8 cellular contexts compared by ENCODE assay signal in the genomic region with DNA sequence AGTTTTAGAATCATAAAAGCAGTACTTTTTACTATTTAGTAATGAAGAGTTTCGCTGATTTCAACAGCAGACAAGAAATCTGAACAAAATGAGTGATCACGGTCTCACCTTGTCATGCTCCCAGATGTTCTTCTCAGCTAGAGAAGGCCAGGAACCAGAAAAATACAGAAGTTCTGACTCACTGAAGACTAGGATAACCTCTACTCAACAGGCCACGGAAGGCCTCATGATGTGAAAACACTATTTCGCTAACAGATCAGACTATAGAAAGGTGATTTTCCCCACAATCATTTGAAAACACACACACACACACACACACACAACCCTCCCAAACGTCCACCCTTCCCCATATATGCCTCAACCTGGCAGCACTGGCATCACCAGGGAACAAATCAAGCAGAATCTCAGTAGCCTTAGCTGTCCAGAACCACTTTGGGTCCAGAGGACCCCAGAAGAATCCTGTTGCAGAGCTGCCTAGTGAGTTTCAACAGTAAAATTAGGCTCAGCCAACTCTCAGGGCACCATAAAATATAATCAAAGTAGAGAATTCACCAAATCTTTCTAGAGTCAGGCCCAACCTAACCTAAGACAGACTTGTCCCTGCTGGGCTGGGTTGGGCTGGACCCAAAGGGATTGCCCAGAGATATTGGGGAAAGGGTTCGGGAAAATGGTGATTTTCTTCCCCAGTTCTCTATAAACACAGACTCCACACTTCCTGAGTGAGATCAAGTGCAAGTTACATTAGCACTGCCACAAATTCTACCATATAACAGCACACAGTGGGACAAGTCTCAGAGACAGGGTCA. TPM values are rescaled to one million over a fixed set of nuclear protein-coding genes. Genes with fewer than 3 reads are reported as not detected.
DNase-seq lines count a peak whose midpoint lies in the region; ATAC-seq, FAIRE-seq and TF ChIP-seq lines count a peak whose summit lies in the region.

No MANE protein-coding gene starts in this region.

- DNase-seq in ACHN (peak; percentile 13), GM19239 (ENCODE audit: insufficient read length, low spot score) (peak; percentile 42), DMS153 treated with DMSO at 0.1 percent for 48 hours (lab: John Stamatoyannopoulos, UW; ENCODE audit: unreplicated experiment) (no peak), kidney (no peak), left cardiac atrium (no peak)
- no peak for DNase-seq in activated naive CD8-positive, alpha-beta T cell treated with anti-CD3 and anti-CD28 coated beads, Interleukin-2, amount 10 ng/mL, durations not matched to agents 7 days and 5 days
- peak; percentile 38 to 45 for DNase-seq in stimulated activated CD4-positive, alpha-beta T cell treated with anti-CD3 and anti-CD28 coated beads, Interleukin-2, amount 100 ng/mL, for 24 hours

- H3K9me3 Mint-ChIP-seq in activated naive CD8-positive, alpha-beta T cell treated with anti-CD3 and anti-CD28 coated beads, Interleukin-2, amount 10 ng/mL, durations not matched to agents 7 days and 5 days: no peaks in the 10 kb centered on the region

- POLR2A ChIA-PET in activated naive CD8-positive, alpha-beta T cell treated with anti-CD3 and anti-CD28 coated beads, Interleukin-2, amount 10 ng/mL, durations not matched to agents 7 days and 5 days (lab: Charles Lee): interaction anchor here (1.6 to 2.2 kb wide), 2 partner anchors 8 to 26 kb away, joined by 5 to 15 read pairs; partner anchors contain the start of gene EXOC2

- no peak overlapping the region for H3K4me3 ChIP-seq in kidney (ENCODE audit: low read length in 2 of 2)

- peak overlapping the region; percentile 83 for H3K27ac Mint-ChIP-seq in activated naive CD8-positive, alpha-beta T cell treated with anti-CD3 and anti-CD28 coated beads, Interleukin-2, amount 10 ng/mL, durations not matched to agents 7 days and 5 days

- FAIRE-seq in GM19239 (lab: Jason Lieb, UNC) (peak; percentile 95), kidney (lab: Jason Lieb, UNC) (no peak)

- H3K9me3 ChIP-seq in kidney (ENCODE audit: control insufficient read depth in 1 of 2, low read length in 2 of 2): no peaks in the 10 kb centered on the region

- H3K9ac ChIP-seq in kidney (ENCODE audit: low read length in 2 of 2): no peak overlapping the region

- peaks cover 9% of the 10 kb centered on the region for H3K36me3 Mint-ChIP-seq in activated naive CD8-positive, alpha-beta T cell treated with anti-CD3 and anti-CD28 coated beads, Interleukin-2, amount 10 ng/mL, durations not matched to agents 7 days and 5 days

- ATAC-seq in HG03175 (IDR thresholded peaks at IDR 0.05; ENCODE audit: unreplicated experiment) (peak; percentile 83), left cardiac atrium (no peak)
- peak; percentile 38 for ATAC-seq in activated naive CD8-positive, alpha-beta T cell treated with anti-CD3 and anti-CD28 coated beads, Interleukin-2, amount 10 ng/mL, durations not matched to agents 7 days and 5 days (ENCODE audit: low read depth)

- intact Hi-C loops in kidney (cut with DNase I) (no loop called here), left cardiac atrium (cut with DNase I) (no loop called here)

- no peaks in the 10 kb centered on the region for H3K27me3 Mint-ChIP-seq in activated naive CD8-positive, alpha-beta T cell treated with anti-CD3 and anti-CD28 coated beads, Interleukin-2, amount 10 ng/mL, durations not matched to agents 7 days and 5 days

- H3K4me1 Mint-ChIP-seq in activated naive CD8-positive, alpha-beta T cell treated with anti-CD3 and anti-CD28 coated beads, Interleukin-2, amount 10 ng/mL, durations not matched to agents 7 days and 5 days: peaks cover 34% of the 10 kb centered on the region

- peak overlapping the region; percentile 60 for H3K4me3 Mint-ChIP-seq in activated naive CD8-positive, alpha-beta T cell treated with anti-CD3 and anti-CD28 coated beads, Interleukin-2, amount 10 ng/mL, durations not matched to agents 7 days and 5 days

- H3K36me3 ChIP-seq in kidney (ENCODE audit: control insufficient read depth in 1 of 2, insufficient read depth in 2 of 2, low read length in 2 of 2): peaks cover 0 to 2% of the 10 kb centered on the region in 2 donors

- no peaks in the 10 kb centered on the region for H3K4me1 ChIP-seq in kidney (ENCODE audit: control insufficient read depth in 1 of 2, insufficient read depth in 1 of 2, low read depth in 1 of 2, low read length in 2 of 2)

- H3K27ac ChIP-seq in kidney (ENCODE audit: low read depth in 2 of 2, low read length in 2 of 2): no peak overlapping the region

- in situ Hi-C loops in ACHN (cut with HindIII; ENCODE audit: low pct_ligation_motif_present, low pct_unique_long_range_greater_than_20kb, low sequenced_read_pairs): no loop called here

- no peak for TF ChIP-seq CTCF in kidney (IDR thresholded peaks at IDR 0.05; ENCODE audit: borderline replicate concordance, extremely low read depth, insufficient read depth)

RNA-seq across cellular contexts. Expression of gene EXOC2, which starts 7.9 kb away (rescaled TPM):
- 10 to 100 TPM; 31.9 to 35.4 TPM for total RNA-seq in activated naive CD8-positive, alpha-beta T cell treated with anti-CD3 and anti-CD28 coated beads, Interleukin-2, amount 10 ng/mL, durations not matched to agents 7 days and 5 days
- total RNA-seq in kidney (21.7 TPM), left cardiac atrium (10 to 100 TPM; 13.3 to 14.8 TPM)
- polyA plus RNA-seq in kidney (ENCODE audit: insufficient read depth, low read depth, low replicate concordance): 8.6 TPM

RNA-seq across cellular contexts. Expression of gene HUS1B, which starts 28.1 kb away (rescaled TPM):
- total RNA-seq in activated naive CD8-positive, alpha-beta T cell treated with anti-CD3 and anti-CD28 coated beads, Interleukin-2, amount 10 ng/mL, durations not matched to agents 7 days and 5 days: 1 to 10 TPM; 1.6 to 2.0 TPM
- total RNA-seq in kidney: 1.2 TPM
- polyA plus RNA-seq in kidney (ENCODE audit: insufficient read depth, low read depth, low replicate concordance): not detected
- total RNA-seq in left cardiac atrium: not detected

Comparison
In these comparisons a context has a peak if more than half of its experiments do, and no peak if none do; other contexts are left out.
1. DNase-seq: peak in ACHN (single experiment), GM19239 (single experiment) and stimulated activated CD4-positive, alpha-beta T cell treated with anti-CD3 and anti-CD28 coated beads, Interleukin-2, amount 100 ng/mL, for 24 hours (2 of 2); none in activated naive CD8-positive, alpha-beta T cell treated with anti-CD3 and anti-CD28 coated beads, Interleukin-2, amount 10 ng/mL, durations not matched to agents 7 days and 5 days (single experiment), DMS153 treated with DMSO at 0.1 percent for 48 hours (single experiment), kidney (single experiment) and left cardiac atrium (single experiment).
2. ATAC-seq: peak in HG03175 (single experiment) and activated naive CD8-positive, alpha-beta T cell treated with anti-CD3 and anti-CD28 coated beads, Interleukin-2, amount 10 ng/mL, durations not matched to agents 7 days and 5 days (single experiment); none in left cardiac atrium (0 of 2).